1 cellular context compared by ENCODE assay signal in the genomic region with DNA sequence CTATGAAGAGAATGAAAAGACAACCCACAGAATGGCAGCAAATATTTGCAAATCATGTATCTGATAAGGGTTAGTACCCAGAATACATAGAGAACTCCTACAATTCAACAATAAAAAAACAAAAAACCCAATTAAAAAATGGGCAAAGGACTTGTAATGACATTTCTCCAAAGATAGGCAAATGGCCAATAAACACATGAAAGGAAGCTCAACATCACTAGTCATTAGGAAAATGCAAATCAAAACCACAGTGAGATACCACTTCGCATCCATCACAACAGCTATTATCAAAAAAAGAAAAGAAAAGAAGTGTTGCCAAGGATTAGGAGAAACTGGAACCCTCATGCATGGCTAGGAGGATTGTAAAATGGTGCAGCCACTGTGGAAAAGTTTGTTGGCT.
TF ChIP-seq lines count a peak whose summit lies in the region.

No MANE protein-coding gene starts in this region.

TF ChIP-seq in GM23338, 12 proteins besides CTCF, POLR2A, EP300 and RAD21 (continued from another document):
- TF ChIP-seq, protein P1, sequence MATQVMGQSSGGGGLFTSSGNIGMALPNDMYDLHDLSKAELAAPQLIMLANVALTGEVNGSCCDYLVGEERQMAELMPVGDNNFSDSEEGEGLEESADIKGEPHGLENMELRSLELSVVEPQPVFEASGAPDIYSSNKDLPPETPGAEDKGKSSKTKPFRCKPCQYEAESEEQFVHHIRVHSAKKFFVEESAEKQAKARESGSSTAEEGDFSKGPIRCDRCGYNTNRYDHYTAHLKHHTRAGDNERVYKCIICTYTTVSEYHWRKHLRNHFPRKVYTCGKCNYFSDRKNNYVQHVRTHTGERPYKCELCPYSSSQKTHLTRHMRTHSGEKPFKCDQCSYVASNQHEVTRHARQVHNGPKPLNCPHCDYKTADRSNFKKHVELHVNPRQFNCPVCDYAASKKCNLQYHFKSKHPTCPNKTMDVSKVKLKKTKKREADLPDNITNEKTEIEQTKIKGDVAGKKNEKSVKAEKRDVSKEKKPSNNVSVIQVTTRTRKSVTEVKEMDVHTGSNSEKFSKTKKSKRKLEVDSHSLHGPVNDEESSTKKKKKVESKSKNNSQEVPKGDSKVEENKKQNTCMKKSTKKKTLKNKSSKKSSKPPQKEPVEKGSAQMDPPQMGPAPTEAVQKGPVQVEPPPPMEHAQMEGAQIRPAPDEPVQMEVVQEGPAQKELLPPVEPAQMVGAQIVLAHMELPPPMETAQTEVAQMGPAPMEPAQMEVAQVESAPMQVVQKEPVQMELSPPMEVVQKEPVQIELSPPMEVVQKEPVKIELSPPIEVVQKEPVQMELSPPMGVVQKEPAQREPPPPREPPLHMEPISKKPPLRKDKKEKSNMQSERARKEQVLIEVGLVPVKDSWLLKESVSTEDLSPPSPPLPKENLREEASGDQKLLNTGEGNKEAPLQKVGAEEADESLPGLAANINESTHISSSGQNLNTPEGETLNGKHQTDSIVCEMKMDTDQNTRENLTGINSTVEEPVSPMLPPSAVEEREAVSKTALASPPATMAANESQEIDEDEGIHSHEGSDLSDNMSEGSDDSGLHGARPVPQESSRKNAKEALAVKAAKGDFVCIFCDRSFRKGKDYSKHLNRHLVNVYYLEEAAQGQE (IDR thresholded peaks at IDR 0.05; ENCODE audit: unreplicated experiment), result no peak
- TF ChIP-seq POLR2AphosphoS5 (IDR thresholded peaks at IDR 0.05; ENCODE audit: low read depth), result no peak
- TF ChIP-seq, protein P2, sequence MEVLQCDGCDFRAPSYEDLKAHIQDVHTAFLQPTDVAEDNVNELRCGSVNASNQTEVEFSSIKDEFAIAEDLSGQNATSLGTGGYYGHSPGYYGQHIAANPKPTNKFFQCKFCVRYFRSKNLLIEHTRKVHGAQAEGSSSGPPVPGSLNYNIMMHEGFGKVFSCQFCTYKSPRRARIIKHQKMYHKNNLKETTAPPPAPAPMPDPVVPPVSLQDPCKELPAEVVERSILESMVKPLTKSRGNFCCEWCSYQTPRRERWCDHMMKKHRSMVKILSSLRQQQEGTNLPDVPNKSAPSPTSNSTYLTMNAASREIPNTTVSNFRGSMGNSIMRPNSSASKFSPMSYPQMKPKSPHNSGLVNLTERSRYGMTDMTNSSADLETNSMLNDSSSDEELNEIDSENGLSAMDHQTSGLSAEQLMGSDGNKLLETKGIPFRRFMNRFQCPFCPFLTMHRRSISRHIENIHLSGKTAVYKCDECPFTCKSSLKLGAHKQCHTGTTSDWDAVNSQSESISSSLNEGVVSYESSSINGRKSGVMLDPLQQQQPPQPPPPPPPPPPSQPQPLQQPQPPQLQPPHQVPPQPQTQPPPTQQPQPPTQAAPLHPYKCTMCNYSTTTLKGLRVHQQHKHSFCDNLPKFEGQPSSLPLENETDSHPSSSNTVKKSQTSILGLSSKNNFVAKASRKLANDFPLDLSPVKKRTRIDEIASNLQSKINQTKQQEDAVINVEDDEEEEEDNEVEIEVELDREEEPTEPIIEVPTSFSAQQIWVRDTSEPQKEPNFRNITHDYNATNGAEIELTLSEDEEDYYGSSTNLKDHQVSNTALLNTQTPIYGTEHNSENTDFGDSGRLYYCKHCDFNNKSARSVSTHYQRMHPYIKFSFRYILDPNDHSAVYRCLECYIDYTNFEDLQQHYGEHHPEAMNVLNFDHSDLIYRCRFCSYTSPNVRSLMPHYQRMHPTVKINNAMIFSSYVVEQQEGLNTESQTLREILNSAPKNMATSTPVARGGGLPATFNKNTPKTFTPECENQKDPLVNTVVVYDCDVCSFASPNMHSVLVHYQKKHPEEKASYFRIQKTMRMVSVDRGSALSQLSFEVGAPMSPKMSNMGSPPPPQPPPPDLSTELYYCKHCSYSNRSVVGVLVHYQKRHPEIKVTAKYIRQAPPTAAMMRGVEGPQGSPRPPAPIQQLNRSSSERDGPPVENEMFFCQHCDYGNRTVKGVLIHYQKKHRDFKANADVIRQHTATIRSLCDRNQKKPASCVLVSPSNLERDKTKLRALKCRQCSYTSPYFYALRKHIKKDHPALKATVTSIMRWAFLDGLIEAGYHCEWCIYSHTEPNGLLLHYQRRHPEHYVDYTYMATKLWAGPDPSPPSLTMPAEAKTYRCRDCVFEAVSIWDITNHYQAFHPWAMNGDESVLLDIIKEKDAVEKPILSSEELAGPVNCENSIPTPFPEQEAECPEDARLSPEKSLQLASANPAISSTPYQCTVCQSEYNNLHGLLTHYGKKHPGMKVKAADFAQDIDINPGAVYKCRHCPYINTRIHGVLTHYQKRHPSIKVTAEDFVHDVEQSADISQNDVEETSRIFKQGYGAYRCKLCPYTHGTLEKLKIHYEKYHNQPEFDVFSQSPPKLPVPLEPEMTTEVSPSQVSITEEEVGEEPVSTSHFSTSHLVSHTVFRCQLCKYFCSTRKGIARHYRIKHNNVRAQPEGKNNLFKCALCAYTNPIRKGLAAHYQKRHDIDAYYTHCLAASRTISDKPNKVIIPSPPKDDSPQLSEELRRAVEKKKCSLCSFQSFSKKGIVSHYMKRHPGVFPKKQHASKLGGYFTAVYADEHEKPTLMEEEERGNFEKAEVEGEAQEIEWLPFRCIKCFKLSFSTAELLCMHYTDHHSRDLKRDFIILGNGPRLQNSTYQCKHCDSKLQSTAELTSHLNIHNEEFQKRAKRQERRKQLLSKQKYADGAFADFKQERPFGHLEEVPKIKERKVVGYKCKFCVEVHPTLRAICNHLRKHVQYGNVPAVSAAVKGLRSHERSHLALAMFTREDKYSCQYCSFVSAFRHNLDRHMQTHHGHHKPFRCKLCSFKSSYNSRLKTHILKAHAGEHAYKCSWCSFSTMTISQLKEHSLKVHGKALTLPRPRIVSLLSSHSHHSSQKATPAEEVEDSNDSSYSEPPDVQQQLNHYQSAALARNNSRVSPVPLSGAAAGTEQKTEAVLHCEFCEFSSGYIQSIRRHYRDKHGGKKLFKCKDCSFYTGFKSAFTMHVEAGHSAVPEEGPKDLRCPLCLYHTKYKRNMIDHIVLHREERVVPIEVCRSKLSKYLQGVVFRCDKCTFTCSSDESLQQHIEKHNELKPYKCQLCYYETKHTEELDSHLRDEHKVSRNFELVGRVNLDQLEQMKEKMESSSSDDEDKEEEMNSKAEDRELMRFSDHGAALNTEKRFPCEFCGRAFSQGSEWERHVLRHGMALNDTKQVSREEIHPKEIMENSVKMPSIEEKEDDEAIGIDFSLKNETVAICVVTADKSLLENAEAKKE (CRISPR knock-in tag; IDR thresholded peaks at IDR 0.05), result no peak
- no peak for TF ChIP-seq ZNF114 (CRISPR knock-in tag; IDR thresholded peaks at IDR 0.05)
- TF ChIP-seq JUNB (IDR thresholded peaks at IDR 0.05; ENCODE audit: unreplicated experiment), result no peak
TF ChIP-seq in GM23338: peak in this region for 0.
